Comparison of ENCODE assay signal across 8 cellular contexts in genomic region chr6:132813173-132813856, GRCh38. TPM values are rescaled to one million over a fixed set of nuclear protein-coding genes. Genes with fewer than 3 reads are reported as not detected.
DNase-seq lines count a peak whose midpoint lies in the region; ATAC-seq, FAIRE-seq and TF ChIP-seq lines count a peak whose summit lies in the region.

No MANE protein-coding gene starts in this region.

- peaks cover 26% of the 10 kb centered on the region for H3K79me2 ChIP-seq in DND-41 (ENCODE audit: insufficient read depth, low read length)

- H3K56ac ChIP-seq in IMR-90 (ENCODE audit: extremely low read depth, insufficient read depth, low read length): peak overlapping the region; percentile 82

- peaks cover 8% of the 10 kb centered on the region for H3K27me3 ChIP-seq in DND-41 (ENCODE audit: insufficient read depth, low read length, poor library complexity)
- no peaks in the 10 kb centered on the region; the same call in 1 of the 2 replicates for H3K27me3 ChIP-seq in IMR-90 (ENCODE audit: control insufficient read depth, insufficient read depth, low read length)
- no peaks in the 10 kb centered on the region for H3K27me3 ChIP-seq in bronchial epithelial cell (ENCODE audit: control insufficient read depth, insufficient read depth, low read length)
- H3K27me3 ChIP-seq in kidney epithelial cell (ENCODE audit: control insufficient read depth, insufficient read depth, low read length): no peaks in the 10 kb centered on the region

- peak overlapping the region; percentile 82 for H3K18ac ChIP-seq in IMR-90 (ENCODE audit: low read depth, low read length)

- H3K27ac Mint-ChIP-seq in T-cell: peak overlapping the region; percentile 99 to 100

- peaks cover 38% of the 10 kb centered on the region for H3K36me3 ChIP-seq in DND-41 (ENCODE audit: insufficient read depth, low read length)
- peaks cover 24% of the 10 kb centered on the region for H3K36me3 ChIP-seq in IMR-90 (ENCODE audit: control insufficient read depth, insufficient read depth, low read length)
- peaks cover 22% of the 10 kb centered on the region for H3K36me3 ChIP-seq in bronchial epithelial cell (ENCODE audit: control insufficient read depth, insufficient read depth, low read length)
- peaks cover 1% of the 10 kb centered on the region for H3K36me3 ChIP-seq in kidney epithelial cell (ENCODE audit: control insufficient read depth, insufficient read depth, low read length)

- H3K4ac ChIP-seq in IMR-90 (ENCODE audit: low read depth, low read length): peak overlapping the region; percentile 94

- H2BK5ac ChIP-seq in IMR-90 (ENCODE audit: low read depth, low read length, poor library complexity, severe bottlenecking): peak overlapping the region; percentile 62

- no peak for FAIRE-seq in bronchial epithelial cell (lab: Jason Lieb, UNC)

- peak overlapping the region; percentile 97 for H2AFZ ChIP-seq in DND-41 (ENCODE audit: low read depth, low read length)
- peak overlapping the region; percentile 93 for H2AFZ ChIP-seq in IMR-90 (replicated peaks; ENCODE audit: low read length, poor library complexity)

- H2AK5ac ChIP-seq in IMR-90 (ENCODE audit: low read depth, low read length): peak overlapping the region; percentile 48; the same call in 1 of the 2 replicates

- no peaks in the 10 kb centered on the region for H3K27me3 Mint-ChIP-seq in T-cell

- peak overlapping the region; percentile 72; the same call in 1 of the 2 replicates for H2BK20ac ChIP-seq in IMR-90 (ENCODE audit: low read depth, low read length)

- 0% methylated on average over 2 of the region's 27 CpGs; no CpG with 5 or more reads in 1 of the 2 experiments for WGBS in IMR-90 (ENCODE audit: extremely low coverage in 2 of 2, insufficient read length in 1 of 2), 2 experiments

- H3K4me2 ChIP-seq in DND-41 (ENCODE audit: insufficient read depth, low read length): peak overlapping the region; percentile 67
- peak overlapping the region; percentile 92 for H3K4me2 ChIP-seq in IMR-90 (ENCODE audit: low read depth, low read length)

- dilution Hi-C loops in IMR-90 (cut with HindIII; ENCODE audit: low sequenced_read_pairs, unreplicated experiment): no loop called here

- H3K4me3 Mint-ChIP-seq in T-cell: peak overlapping the region; percentile 98 to 100 (median 98)

- H3K23ac ChIP-seq in IMR-90 (ENCODE audit: low read depth, low read length): peak overlapping the region; percentile 82

- H3K9me3 ChIP-seq in DND-41 (ENCODE audit: insufficient read depth, low read length, severe bottlenecking) (no peaks in the 10 kb centered on the region), IMR-90 (ENCODE audit: control insufficient read depth, insufficient read depth, low read length) (no peaks in the 10 kb centered on the region)

- H4K8ac ChIP-seq in IMR-90 (ENCODE audit: low read depth in 2 of 2, low read length in 2 of 2): peak overlapping the region; percentile 80 to 97

- peaks cover 28% of the 10 kb centered on the region for H3K4me1 ChIP-seq in DND-41 (ENCODE audit: insufficient read depth, low read length)
- peaks cover 2% of the 10 kb centered on the region for H3K4me1 ChIP-seq in IMR-90 (ENCODE audit: control insufficient read depth, insufficient read depth, low read length)

- H3K9me3 Mint-ChIP-seq in T-cell: no peaks in the 10 kb centered on the region

- intact Hi-C loops in IMR-90 (cut with micrococcal nuclease): no loop called here

- peak overlapping the region; percentile 85 for H4K5ac ChIP-seq in IMR-90 (ENCODE audit: low read depth, low read length)

- peak overlapping the region; percentile 94 for H3K14ac ChIP-seq in IMR-90 (replicated peaks; ENCODE audit: low read depth, low read length)

- TF ChIP-seq CTCF in DND-41 (IDR thresholded peaks at IDR 0.05; ENCODE audit: borderline replicate concordance, extremely low read depth, low read length, poor library complexity, severe bottlenecking) (no peak), IMR-90 (conservative IDR thresholded peaks at IDR 0.05; ENCODE audit: low read depth, low read length) (no peak), bronchial epithelial cell (IDR thresholded peaks at IDR 0.05; ENCODE audit: insufficient read depth, low read length, severe bottlenecking) (no peak), kidney epithelial cell (IDR thresholded peaks at IDR 0.05; ENCODE audit: insufficient read depth, low read length, poor library complexity, severe bottlenecking) (no peak)

- peaks cover 7% of the 10 kb centered on the region; the same call in 1 of the 2 replicates for H3K9me1 ChIP-seq in IMR-90 (ENCODE audit: insufficient read depth, low read length)

- peak overlapping the region; percentile 68 for H3K9ac ChIP-seq in DND-41 (ENCODE audit: low read depth, low read length)
- peak overlapping the region; percentile 98 for H3K9ac ChIP-seq in IMR-90 (ENCODE audit: low read depth, low read length)

- TF ChIP-seq POLR2A in IMR-90 (IDR thresholded peaks at IDR 0.05; ENCODE audit: low read depth, low read length): no peak

- ATAC-seq in DND-41 (ENCODE audit: insufficient read depth, low read depth) (peak; percentile 35), GM21447 (IDR thresholded peaks at IDR 0.05; ENCODE audit: unreplicated experiment) (peak; percentile 35), IMR-90 (ENCODE audit: low read depth) (peak; percentile 6), T-cell (replicated peaks in 1 of 4) (peak; percentile 4 to 28 (median 20)), GM19467 (IDR thresholded peaks at IDR 0.05; ENCODE audit: unreplicated experiment) (no peak)

- H3K79me1 ChIP-seq in IMR-90 (ENCODE audit: low read depth in 1 of 2, low read length in 2 of 2): peaks cover 22 to 34% of the 10 kb centered on the region in 2 experiments

- H3K4me3 ChIP-seq in DND-41 (ENCODE audit: low read depth in 1 of 2, low read length in 2 of 2) (peak overlapping the region; percentile 49 to 87), IMR-90 (ENCODE audit: insufficient read depth, low read depth, low read length) (peak overlapping the region; percentile 73), bronchial epithelial cell (ENCODE audit: low read depth, low read length) (peak overlapping the region; percentile 94), kidney epithelial cell (ENCODE audit: low read depth, low read length) (peak overlapping the region; percentile 91)

- peak overlapping the region; percentile 75 for H2BK120ac ChIP-seq in IMR-90 (ENCODE audit: low read depth, low read length)

- CTCF ChIA-PET in IMR-90 (lab: Yijun Ruan, JAX): interaction anchor here (1.3 kb wide), 1 partner anchor 10 kb away, joined by 4 read pairs; no protein-coding TSS in a partner anchor
- CTCF ChIA-PET in T-cell (lab: Charles Lee): interaction anchor here (0.5 to 4.3 kb wide), 9 partner anchors 10 to 1250 kb away, joined by 3 to 53 read pairs (median 3); partner anchors contain the start of gene SLC18B1 (in 1 of the 2)

- BruUV-seq in IMR-90 (replicated peaks; lab: Mats Ljungman, UMichigan): no TSS peak

- H2BK15ac ChIP-seq in IMR-90 (ENCODE audit: low read depth, low read length): peak overlapping the region; percentile 69; the same call in 1 of the 3 replicates

- peak overlapping the region; percentile 79 for H2AK9ac ChIP-seq in IMR-90 (replicated peaks; ENCODE audit: low read depth, low read length, poor library complexity)

- no peak for TF ChIP-seq RAD21 in IMR-90 (IDR thresholded peaks at IDR 0.05; ENCODE audit: low read length)

- H4K20me1 ChIP-seq in DND-41 (ENCODE audit: insufficient read depth, low read length) (peaks cover 35% of the 10 kb centered on the region), IMR-90 (ENCODE audit: insufficient read depth, low read length) (peaks cover 40% of the 10 kb centered on the region)

- peaks cover 42 to 57% (median 47%) of the 10 kb centered on the region in 3 donors for H3K4me1 Mint-ChIP-seq in T-cell

- H3K27ac ChIP-seq in DND-41 (ENCODE audit: low read length) (peak overlapping the region; percentile 99), IMR-90 (ENCODE audit: insufficient read depth, low read length) (peak overlapping the region; percentile 95)

- POLR2A ChIA-PET in IMR-90 (lab: Charles Lee; ENCODE audit: unreplicated experiment) (interaction anchor here (0.6 to 2.3 kb wide), 3 partner anchors 13 to 1245 kb away, joined by 3 to 14 read pairs (median 7); partner anchors contain the start of gene SLC18B1), T-cell (lab: Charles Lee) (interaction anchor here (0.6 to 2.4 kb wide), 15 partner anchors 8 to 1824 kb away, joined by 3 to 16 read pairs (median 4); partner anchors contain the start of gene SLC18B1 (in 2 of the 2))

- peaks cover 31% of the 10 kb centered on the region for H3K36me3 Mint-ChIP-seq in T-cell

- in situ Hi-C loops in IMR-90 (cut with MboI; ENCODE audit: low sequenced_read_pairs): no loop called here

- DNase-seq in DND-41 (peak; percentile 48), IMR-90 (no peak), T-cell (peak in 27 of 34 experiments; percentile 6 to 46 (median 24)), bronchial epithelial cell (ENCODE audit: low read depth) (peak; percentile 53), kidney epithelial cell (ENCODE audit: low read depth) (no peak)
- DNase-seq in stimulated activated CD4-positive, alpha-beta T cell treated with anti-CD3 and anti-CD28 coated beads, Interleukin-1b, Interleukin-23, amount 100 ng/mL, for 48 hours: peak; percentile 37

- peak overlapping the region; percentile 88 for H4K91ac ChIP-seq in IMR-90 (ENCODE audit: insufficient read depth, low read depth, low read length)

TF ChIP-seq in IMR-90, 13 proteins besides CTCF, POLR2A, EP300 and RAD21 (continues in another document):
- TF ChIP-seq RCOR1 (IDR thresholded peaks at IDR 0.05; ENCODE audit: insufficient replicate concordance, low read length) (no peak), RFX5 (IDR thresholded peaks at IDR 0.05; ENCODE audit: low read depth, low read length) (no peak)

RNA-seq across cellular contexts. Expression of gene RPS12, which starts 1.1 kb away (rescaled TPM):
- total RNA-seq in IMR-90 (2012; rRNA removed): 1,529 and 2,604 TPM in 2 replicates
- 3,906 and 3,925 TPM in 2 replicates for polyA plus RNA-seq in IMR-90 (2012; rRNA removed)
- polyA plus RNA-seq in IMR-90 (2012; cell fraction: cytosol; rRNA removed): 4,661 and 5,209 TPM in 2 replicates
- polyA plus RNA-seq in IMR-90 (2012; cell fraction: nucleus; rRNA removed; ENCODE audit: low replicate concordance): 958 and 2,207 TPM in 2 replicates
- 1,000 to 10,000 TPM; 2,053 to 2,496 (median 2,353) TPM for total RNA-seq in T-cell
- 1,978 and 2,569 TPM in 2 replicates for total RNA-seq in bronchial epithelial cell
- 3,542 and 3,676 TPM in 2 replicates for total RNA-seq in kidney epithelial cell

RNA-seq across cellular contexts. Expression of gene SLC18B1, which starts 14.9 kb away (rescaled TPM):
- 2.5 and 6.4 TPM in 2 replicates for total RNA-seq in IMR-90 (2012; rRNA removed)
- 1.7 and 2.4 TPM in 2 replicates for polyA plus RNA-seq in IMR-90 (2012; rRNA removed)
- polyA plus RNA-seq in IMR-90 (2012; cell fraction: cytosol; rRNA removed): 0.41 and 0.60 TPM in 2 replicates
- polyA plus RNA-seq in IMR-90 (2012; cell fraction: nucleus; rRNA removed; ENCODE audit: low replicate concordance): 0.36 and 3.9 TPM in 2 replicates
- total RNA-seq in T-cell: 10 to 100 TPM in 3 of 5 donors, 1 to 10 TPM in 2; 5.5 to 15.8 (median 13.0) TPM
- total RNA-seq in bronchial epithelial cell: 17.1 and 21.1 TPM in 2 replicates
- 10.7 and 11.9 TPM in 2 replicates for total RNA-seq in kidney epithelial cell

RNA-seq across cellular contexts. Expression of gene VNN2, which starts 55.6 kb away (rescaled TPM):
- total RNA-seq in IMR-90 (2012; rRNA removed) (not detected in 2 replicates), T-cell (10 to 100 TPM; 18.4 to 28.1 (median 19.9) TPM), bronchial epithelial cell (0.26 TPM in 1 of 2 replicates, not detected in the other), kidney epithelial cell (0.33 TPM in 1 of 2 replicates, not detected in the other)
- not detected in 2 replicates for polyA plus RNA-seq in IMR-90 (2012; rRNA removed)
- not detected in 2 replicates for polyA plus RNA-seq in IMR-90 (2012; cell fraction: cytosol; rRNA removed)
- not detected in 2 replicates for polyA plus RNA-seq in IMR-90 (2012; cell fraction: nucleus; rRNA removed; ENCODE audit: low replicate concordance)

Comparison
In these comparisons a context has a peak if more than half of its experiments do, and no peak if none do; other contexts are left out.
1. DNase-seq: peak in DND-41 (single experiment), T-cell (27 of 34), bronchial epithelial cell (single experiment) and stimulated activated CD4-positive, alpha-beta T cell treated with anti-CD3 and anti-CD28 coated beads, Interleukin-1b, Interleukin-23, amount 100 ng/mL, for 48 hours (single experiment); none in IMR-90 (single experiment) and kidney epithelial cell (single experiment).
2. RNA of gene VNN2, which starts 55.6 kb away (total RNA-seq): 18.4 to 28.1 TPM in T-cell; 0.33 TPM in kidney epithelial cell, not detected in IMR-90 and 0.26 TPM in bronchial epithelial cell; every median in the first group is over 10 times any median in the second.
3. Peak in every context shown above with its lines, with median percentiles within 50 percentile points of each other: H3K4me3 ChIP-seq.